20 cellular contexts compared by ENCODE assay signal in the genomic region with DNA sequence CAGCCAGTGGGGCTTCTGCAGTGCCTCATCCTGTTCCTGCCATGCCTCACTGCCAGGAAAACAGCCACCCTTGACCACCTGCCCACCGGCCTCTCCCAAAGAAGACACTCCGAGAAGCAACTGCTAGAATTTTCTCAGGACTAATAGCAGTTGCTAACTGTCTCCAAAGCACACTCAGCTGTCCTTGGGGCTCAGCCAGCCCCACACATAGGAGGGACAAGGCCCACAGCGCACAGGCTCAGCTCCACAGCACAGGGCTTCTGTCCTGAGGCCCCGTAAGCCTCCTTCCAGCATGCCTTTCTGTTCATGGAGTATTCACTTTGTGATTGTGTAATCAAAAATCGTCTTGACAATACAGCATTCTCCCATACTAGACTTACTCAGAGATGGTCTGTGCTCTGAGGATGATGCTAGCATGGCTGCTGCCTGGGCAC.
DNase-seq lines count a peak whose midpoint lies in the region; ATAC-seq and TF ChIP-seq lines count a peak whose summit lies in the region.
"Had no signal": no experiment of that assay in that cellular context is flagged by ENCODE, and none has a peak within 500 bp of the region (broad histone marks: within the 10 kb centered on the region; RNA-seq: fewer than 3 reads in every experiment).

No MANE protein-coding gene starts in this region.

- no peak overlapping the region for H4K91ac ChIP-seq in neuronal stem cell (ENCODE audit: low read depth, low read length, poor library complexity)

- H3K36me3 ChIP-seq in right atrium auricular region (no peaks in the 10 kb centered on the region), neuronal stem cell (replicated peaks in 1 of 2; ENCODE audit: control insufficient read depth in 2 of 2, insufficient read depth in 2 of 2, low read length in 2 of 2) (no peaks in the 10 kb centered on the region)
- H3K36me3 ChIP-seq: brain microvascular endothelial cell, gastroesophageal sphincter, prostate gland, vagina had no signal

- H3K36me3 Mint-ChIP-seq in glutamatergic neuron (ENCODE audit: unreplicated experiment) = peaks cover 12% of the 10 kb centered on the region
- H3K36me3 Mint-ChIP-seq: naive B cell had no signal

- H3K4me1 ChIP-seq in right atrium auricular region (peaks cover 0 to 5% of the 10 kb centered on the region in 2 donors), neuronal stem cell (ENCODE audit: control insufficient read depth in 2 of 2, insufficient read depth in 1 of 2, low read depth in 1 of 2, low read length in 2 of 2) (no peaks in the 10 kb centered on the region)
- H3K4me1 ChIP-seq: gastroesophageal sphincter, prostate gland, vagina had no signal

- H3K79me1 ChIP-seq in neuronal stem cell (ENCODE audit: low read depth, low read length) = no peaks in the 10 kb centered on the region

- H2AFZ ChIP-seq in neuronal stem cell (ENCODE audit: low read length) = no peak overlapping the region

- H2BK120ac ChIP-seq in neuronal stem cell (ENCODE audit: low read depth, low read length) = no peak overlapping the region

- H3K27me3 Mint-ChIP-seq in glutamatergic neuron (ENCODE audit: unreplicated experiment) = peaks cover 2% of the 10 kb centered on the region
- H3K27me3 Mint-ChIP-seq: naive B cell; stimulated activated naive CD8-positive, alpha-beta T cell treated with anti-CD3 and anti-CD28 coated beads, Interleukin-15, amount 100 ng/mL, for 72 hours had no signal

- H3K27ac Mint-ChIP-seq in glutamatergic neuron (ENCODE audit: unreplicated experiment) = no peak overlapping the region
- H3K27ac Mint-ChIP-seq: activated CD4-positive, alpha-beta T cell treated with anti-CD3 and anti-CD28 coated beads, Interleukin-2, amount 10 ng/mL, durations not matched to agents 24 days and 14 days; naive B cell; stimulated activated naive CD8-positive, alpha-beta T cell treated with anti-CD3 and anti-CD28 coated beads, Interleukin-15, amount 100 ng/mL, for 72 hours had no signal

- H3K4me2 ChIP-seq in neuronal stem cell (ENCODE audit: insufficient read depth, low read length, poor library complexity, severe bottlenecking) = no peak overlapping the region

- H3K4me3 Mint-ChIP-seq in glutamatergic neuron (ENCODE audit: unreplicated experiment) = no peak overlapping the region
- H3K4me3 Mint-ChIP-seq: activated CD4-positive, alpha-beta T cell treated with anti-CD3 and anti-CD28 coated beads, Interleukin-2, amount 10 ng/mL, durations not matched to agents 24 days and 14 days; stimulated activated naive CD8-positive, alpha-beta T cell treated with anti-CD3 and anti-CD28 coated beads, Interleukin-15, amount 100 ng/mL, for 72 hours had no signal

- H3K9me3 ChIP-seq in right atrium auricular region (peaks cover 0 to 6% of the 10 kb centered on the region in 2 donors), neuronal stem cell (replicated peaks in 1 of 2; ENCODE audit: control insufficient read depth in 2 of 2, insufficient read depth in 1 of 2, low read depth in 1 of 2, low read length in 2 of 2) (peaks cover 0 to 1% of the 10 kb centered on the region in 2 donors)
- H3K9me3 ChIP-seq: prostate gland, vagina had no signal

- H3K27me3 ChIP-seq in right atrium auricular region (no peaks in the 10 kb centered on the region), neuronal stem cell (ENCODE audit: control insufficient read depth in 3 of 3, insufficient read depth in 3 of 3, low read depth in 1 of 3, low read length in 3 of 3) (no peaks in the 10 kb centered on the region)
- H3K27me3 ChIP-seq: brain microvascular endothelial cell, gastroesophageal sphincter, vagina had no signal

- H2BK15ac ChIP-seq in neuronal stem cell (ENCODE audit: low read length) = no peak overlapping the region

- H2BK5ac ChIP-seq in neuronal stem cell (ENCODE audit: low read length) = peak overlapping the region; percentile 39

- peak overlapping the region; percentile 86 for H2AK5ac ChIP-seq in neuronal stem cell (ENCODE audit: low read depth, low read length)

- WGBS in neuronal stem cell (ENCODE audit: extremely low coverage in 2 of 2, insufficient read length in 2 of 2, insufficient replicate concordance in 1 of 2), 2 donors = no CpG with 5 or more reads among the region's 5 CpGs

- DNase-seq in Right ventricle myocardium superior (peak; percentile 63), right atrium auricular region (ENCODE audit: low spot score) (no peak), glutamatergic neuron (peak; percentile 4), neuronal stem cell (ENCODE audit: low spot score) (no peak), NCI-H2081 (lab: John Stamatoyannopoulos, UW) (no peak), SKM-1 (lab: John Stamatoyannopoulos, UW; ENCODE audit: unreplicated experiment) (no peak)
- DNase-seq: activated CD4-positive, alpha-beta T cell treated with anti-CD3 and anti-CD28 coated beads, Interleukin-2, amount 10 ng/mL, durations not matched to agents 24 days and 14 days; MM.1S; naive B cell; NCI-H2029; NCI-H524 treated with DMSO at 0.1 percent for 48 hours; stimulated activated CD4-positive, alpha-beta T cell treated with anti-CD3 and anti-CD28 coated beads, Interleukin-15, amount 100 ng/mL, for 24 hours; stimulated activated naive CD8-positive, alpha-beta T cell treated with anti-CD3 and anti-CD28 coated beads, Interleukin-15, amount 100 ng/mL, for 72 hours had no signal

- no peak overlapping the region for H3K9ac ChIP-seq in neuronal stem cell (ENCODE audit: low read depth, low read length, poor library complexity)

- H2BK12ac ChIP-seq in neuronal stem cell (ENCODE audit: low read length) = no peak overlapping the region

- H3K9me3 Mint-ChIP-seq in glutamatergic neuron (ENCODE audit: unreplicated experiment) = peaks cover 4% of the 10 kb centered on the region
- H3K9me3 Mint-ChIP-seq: activated CD4-positive, alpha-beta T cell treated with anti-CD3 and anti-CD28 coated beads, Interleukin-2, amount 10 ng/mL, durations not matched to agents 24 days and 14 days; stimulated activated naive CD8-positive, alpha-beta T cell treated with anti-CD3 and anti-CD28 coated beads, Interleukin-15, amount 100 ng/mL, for 72 hours had no signal

- no peak overlapping the region for H3K23ac ChIP-seq in neuronal stem cell (ENCODE audit: low read depth, low read length, poor library complexity)

- peak overlapping the region; percentile 31 for H3K14ac ChIP-seq in neuronal stem cell (ENCODE audit: low read length)

- H3K18ac ChIP-seq in neuronal stem cell (ENCODE audit: low read length) = peak overlapping the region; percentile 57

- TF ChIP-seq CTCF in right atrium auricular region (IDR thresholded peaks at IDR 0.05) = no peak
- TF ChIP-seq CTCF in glutamatergic neuron (IDR thresholded peaks at IDR 0.05; ENCODE audit: partially characterized antibody, unreplicated experiment) = no peak

- no peak overlapping the region for H3K4ac ChIP-seq in neuronal stem cell (ENCODE audit: low read length)

- H3K4me1 Mint-ChIP-seq in glutamatergic neuron (ENCODE audit: low read depth, unreplicated experiment) = no peaks in the 10 kb centered on the region
- H3K4me1 Mint-ChIP-seq: activated CD4-positive, alpha-beta T cell treated with anti-CD3 and anti-CD28 coated beads, Interleukin-2, amount 10 ng/mL, durations not matched to agents 24 days and 14 days; stimulated activated naive CD8-positive, alpha-beta T cell treated with anti-CD3 and anti-CD28 coated beads, Interleukin-15, amount 100 ng/mL, for 72 hours had no signal

- H4K8ac ChIP-seq in neuronal stem cell (ENCODE audit: low read depth, low read length) = no peak overlapping the region

- ATAC-seq in Right ventricle myocardium superior (ENCODE audit: poor library complexity) (peak; percentile 78), HG02571 (IDR thresholded peaks at IDR 0.05; ENCODE audit: unreplicated experiment) (no peak), HG03521 (IDR thresholded peaks at IDR 0.05; ENCODE audit: unreplicated experiment) (no peak)
- ATAC-seq: gastroesophageal sphincter had no signal

- intact Hi-C loops in Right ventricle myocardium superior (cut with DNase I) = loop anchor here (10.0 kb wide), 1 partner anchor 114 kb away; the partner anchor contains the start of gene RET

- H3K4me3 ChIP-seq in right atrium auricular region = no peak overlapping the region
- no peak overlapping the region for H3K4me3 ChIP-seq in neuronal stem cell (ENCODE audit: low read length in 2 of 2)
- H3K4me3 ChIP-seq: gastroesophageal sphincter, prostate gland, SK-N-MC, vagina had no signal

- H3K27ac ChIP-seq in right atrium auricular region (no peak overlapping the region), neuronal stem cell (replicated peaks; ENCODE audit: low read length) (no peak overlapping the region)
- H3K27ac ChIP-seq: brain microvascular endothelial cell, prostate gland, SK-N-MC, vagina had no signal

Comparison
In these comparisons a context has a peak if more than half of its experiments do, and no peak if none do; other contexts are left out.
1. DNase-seq: peak in Right ventricle myocardium superior (single experiment) and glutamatergic neuron (single experiment); none in right atrium auricular region (single experiment), neuronal stem cell (single experiment), NCI-H2081 (0 of 2) and SKM-1 (single experiment).